ENCODE assay signal across 15 cellular contexts in the genomic region with DNA sequence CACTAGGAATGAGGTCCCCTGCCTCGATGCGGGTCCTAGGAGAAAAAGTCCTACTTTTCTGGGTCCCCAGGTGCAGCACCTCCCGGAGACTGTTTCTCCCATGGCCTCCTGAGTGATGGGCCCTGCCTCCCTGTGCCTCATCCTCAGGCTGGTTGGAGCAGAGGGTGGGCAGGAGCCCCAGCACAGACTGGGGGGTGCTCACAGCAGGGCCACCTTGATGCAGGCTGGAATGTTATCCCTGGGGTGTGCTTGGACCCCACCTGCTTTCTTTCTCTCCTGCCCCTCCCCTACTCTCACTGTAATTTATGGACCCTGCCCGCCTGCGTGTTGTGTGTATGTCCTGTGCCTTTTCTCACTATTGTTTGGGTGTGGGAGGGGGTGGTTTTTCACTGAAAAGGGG. TPM values are rescaled to one million over a fixed set of nuclear protein-coding genes. Genes with fewer than 3 reads are reported as not detected.
"Had no signal": no experiment of that assay in that cellular context is flagged by ENCODE, and none has a peak within 500 bp of the region (broad histone marks: within the 10 kb centered on the region; RNA-seq: fewer than 3 reads in every experiment).

No MANE protein-coding gene starts in this region.

- H3K27ac Mint-ChIP-seq: activated naive CD4-positive, alpha-beta T cell treated with anti-CD3 and anti-CD28 coated beads, Interleukin-2, amount 50 U/mL, for 24 hours had no signal

- H3K27ac ChIP-seq: esophagus muscularis mucosa, sigmoid colon had no signal

- H3K9me3 ChIP-seq: esophagus muscularis mucosa, sigmoid colon had no signal

- H3K9me3 Mint-ChIP-seq: activated naive CD4-positive, alpha-beta T cell treated with anti-CD3 and anti-CD28 coated beads, Interleukin-2, amount 50 U/mL, for 24 hours; activated T-cell treated with anti-CD3 and anti-CD28 coated beads, Interleukin-2, amount 50 U/mL, for 24 hours; neural crest cell had no signal

- DNase-seq: activated CD4-positive, alpha-beta T cell treated with anti-CD3 and anti-CD28 coated beads, Interleukin-2, amount 50 U/mL, for 4 hours; activated CD4-positive, CD25-positive, alpha-beta regulatory T cell treated with anti-CD3 and anti-CD28 coated beads, Interleukin-2, amount 50 U/mL, for 72 hours; activated effector memory CD4-positive, alpha-beta T cell treated with anti-CD3 and anti-CD28 coated beads, Interleukin-2, amount 50 U/mL, for 16 hours; activated T-cell treated with anti-CD3 and anti-CD28 coated beads, Interleukin-2, amount 50 U/mL, for 24 hours; amniotic stem cell; caudate nucleus; sigmoid colon; stimulated activated CD4-positive, alpha-beta T cell treated with anti-CD3 and anti-CD28 coated beads, Interleukin-1b, Interleukin-23, amount 100 ng/mL, for 48 hours had no signal

- H3K4me3 ChIP-seq: esophagus muscularis mucosa, lung, sigmoid colon had no signal

- H3K4me3 Mint-ChIP-seq: activated naive CD4-positive, alpha-beta T cell treated with anti-CD3 and anti-CD28 coated beads, Interleukin-2, amount 50 U/mL, for 24 hours; activated T-cell treated with anti-CD3 and anti-CD28 coated beads, Interleukin-2, amount 50 U/mL, for 24 hours had no signal

RNA-seq across cellular contexts. Expression of a gene that starts 8.1 kb away (rescaled TPM):
- total RNA-seq: osteoblast, pulmonary artery endothelial cell, sigmoid colon, ureter had no signal

RNA-seq across cellular contexts. Expression of a gene that starts 19.8 kb away (rescaled TPM):
- total RNA-seq: sigmoid colon had no signal

RNA-seq across cellular contexts. Expression of a gene that starts 40.1 kb away (rescaled TPM):
- total RNA-seq: esophagus muscularis mucosa had no signal
